In genomic region chr10:33228426-33228825, GRCh38 we compare ENCODE assay signal across 12 cellular contexts.
DNase-seq lines count a peak whose midpoint lies in the region; ATAC-seq and TF ChIP-seq lines count a peak whose summit lies in the region.
"Had no signal": no experiment of that assay in that cellular context is flagged by ENCODE, and none has a peak within 500 bp of the region (broad histone marks: within the 10 kb centered on the region; RNA-seq: fewer than 3 reads in every experiment).

No MANE protein-coding gene starts in this region.

- no peaks in the 10 kb centered on the region for H3K79me2 ChIP-seq in neural progenitor cell (ENCODE audit: low read depth)

- in situ Hi-C loops in gastrocnemius medialis (cut with MboI; ENCODE audit: low sequenced_read_pairs in 4 of 4) = no loop called here

- H3K9me3 ChIP-seq in left ventricle myocardium inferior (replicated peaks) (no peaks in the 10 kb centered on the region), gastrocnemius medialis (no peaks in the 10 kb centered on the region), neural progenitor cell (ENCODE audit: low read depth) (no peaks in the 10 kb centered on the region)
- H3K9me3 ChIP-seq: BLaER1 treated with 17β-estradiol and CSF1 and Interleukin-3, amounts not matched to agents 10 nM and 100 nM had no signal

- no peak overlapping the region for H3K4me2 ChIP-seq in neural progenitor cell
- H3K4me2 ChIP-seq: GM23338 had no signal

- H3K27me3 ChIP-seq in left ventricle myocardium inferior (ENCODE audit: low read depth) (no peaks in the 10 kb centered on the region), gastrocnemius medialis (no peaks in the 10 kb centered on the region), neural progenitor cell (no peaks in the 10 kb centered on the region)
- H3K27me3 ChIP-seq: BLaER1 treated with 17β-estradiol and CSF1 and Interleukin-3, amounts not matched to agents 10 nM and 100 nM had no signal

- peaks cover 35% of the 10 kb centered on the region for H3K36me3 Mint-ChIP-seq in neural progenitor cell
- H3K36me3 Mint-ChIP-seq: CD8-positive, alpha-beta T cell had no signal

- H3K4me1 ChIP-seq in left ventricle myocardium inferior (peaks cover 86% of the 10 kb centered on the region), gastrocnemius medialis (peaks cover 0 to 18% of the 10 kb centered on the region in 2 donors), neural progenitor cell (no peaks in the 10 kb centered on the region)

- no peak for TF ChIP-seq CTCF in left ventricle myocardium inferior (IDR thresholded peaks at IDR 0.05; ENCODE audit: borderline replicate concordance)
- no peak for TF ChIP-seq CTCF in fibroblast of the aortic adventitia (IDR thresholded peaks at IDR 0.05; ENCODE audit: insufficient read depth, low read length)
- no peak for TF ChIP-seq CTCF in gastrocnemius medialis (IDR thresholded peaks at IDR 0.05 in 4 of 5, conservative IDR thresholded peaks at IDR 0.05 in 1 of 5)
- no peak for TF ChIP-seq CTCF in neural progenitor cell (IDR thresholded peaks at IDR 0.05)

- H3K27ac ChIP-seq in left ventricle myocardium inferior (replicated peaks) = peak overlapping the region; percentile 76
- peak overlapping the region in 3 of 4 donors; percentile 4 to 17 (median 6) for H3K27ac ChIP-seq in gastrocnemius medialis
- H3K27ac ChIP-seq in neural progenitor cell = no peak overlapping the region
- H3K27ac ChIP-seq: BLaER1 treated with 17β-estradiol and CSF1 and Interleukin-3, amounts not matched to agents 10 nM and 100 nM had no signal

- intact Hi-C loops in left ventricle myocardium inferior (cut with micrococcal nuclease) = no loop called here
- intact Hi-C loops in cardiac septum (cut with DNase I) = no loop called here
- intact Hi-C loops in gastrocnemius medialis (cut with DNase I; ENCODE audit: low total_unique reads) = no loop called here

- H3K4me3 ChIP-seq in left ventricle myocardium inferior = no peak overlapping the region
- H3K4me3 ChIP-seq in fibroblast of the aortic adventitia (ENCODE audit: low read depth, low read length) = no peak overlapping the region
- no peak overlapping the region for H3K4me3 ChIP-seq in gastrocnemius medialis
- H3K4me3 ChIP-seq in neural progenitor cell = no peak overlapping the region
- H3K4me3 ChIP-seq: BLaER1 treated with 17β-estradiol and CSF1 and Interleukin-3, amounts not matched to agents 10 nM and 100 nM; GM23338 had no signal

- no peak for TF ChIP-seq POLR2A in gastrocnemius medialis (IDR thresholded peaks at IDR 0.05)

- peaks cover 46% of the 10 kb centered on the region for H3K36me3 ChIP-seq in left ventricle myocardium inferior
- peaks cover 0 to 6% of the 10 kb centered on the region in 2 donors for H3K36me3 ChIP-seq in gastrocnemius medialis
- H3K36me3 ChIP-seq in neural progenitor cell = no peaks in the 10 kb centered on the region

- H3K4me3 Mint-ChIP-seq in neural progenitor cell = no peak overlapping the region
- H3K4me3 Mint-ChIP-seq: B cell; CD8-positive, alpha-beta T cell; GM23338 had no signal

- no peak overlapping the region for H3K27ac Mint-ChIP-seq in neural progenitor cell
- H3K27ac Mint-ChIP-seq: B cell; CD8-positive, alpha-beta T cell; GM23338 had no signal

- no peaks in the 10 kb centered on the region for H3F3A ChIP-seq in neural progenitor cell (ENCODE audit: low read depth)

- no peak overlapping the region for H2AFZ ChIP-seq in neural progenitor cell (replicated peaks)
- H2AFZ ChIP-seq: GM23338 had no signal

- no peaks in the 10 kb centered on the region for H3K27me3 Mint-ChIP-seq in neural progenitor cell (ENCODE audit: insufficient read depth, low read depth)

- H3K4me1 Mint-ChIP-seq in neural progenitor cell = peaks cover 14% of the 10 kb centered on the region
- H3K4me1 Mint-ChIP-seq: B cell had no signal

- DNase-seq in left ventricle myocardium inferior (no peak), cardiac septum (ENCODE audit: low spot score) (no peak), fibroblast of the aortic adventitia (ENCODE audit: low read depth) (peak; percentile 24), gastrocnemius medialis (no peak), anterior cingulate cortex (lab: John Stamatoyannopoulos, UW) (no peak), neural progenitor cell (ENCODE audit: low spot score) (no peak)
- no peak for DNase-seq in activated naive CD4-positive, alpha-beta T cell (lab: John Stamatoyannopoulos, UW)
- DNase-seq: CD8-positive, alpha-beta T cell; HCEC 1CT had no signal

- no peaks in the 10 kb centered on the region for H3K9me3 Mint-ChIP-seq in neural progenitor cell
- H3K9me3 Mint-ChIP-seq: CD8-positive, alpha-beta T cell; GM23338 had no signal

- no peaks in the 10 kb centered on the region for H4K20me1 ChIP-seq in neural progenitor cell (ENCODE audit: low read depth)

- no peak for ATAC-seq in gastrocnemius medialis
- ATAC-seq: CD8-positive, alpha-beta T cell; GM23338 had no signal

- no peak overlapping the region for H3K9ac ChIP-seq in neural progenitor cell
- H3K9ac ChIP-seq: BLaER1 treated with 17β-estradiol and CSF1 and Interleukin-3, amounts not matched to agents 10 nM and 100 nM had no signal
